Comparison of ENCODE assay signal across 17 cellular contexts in the genomic region with DNA sequence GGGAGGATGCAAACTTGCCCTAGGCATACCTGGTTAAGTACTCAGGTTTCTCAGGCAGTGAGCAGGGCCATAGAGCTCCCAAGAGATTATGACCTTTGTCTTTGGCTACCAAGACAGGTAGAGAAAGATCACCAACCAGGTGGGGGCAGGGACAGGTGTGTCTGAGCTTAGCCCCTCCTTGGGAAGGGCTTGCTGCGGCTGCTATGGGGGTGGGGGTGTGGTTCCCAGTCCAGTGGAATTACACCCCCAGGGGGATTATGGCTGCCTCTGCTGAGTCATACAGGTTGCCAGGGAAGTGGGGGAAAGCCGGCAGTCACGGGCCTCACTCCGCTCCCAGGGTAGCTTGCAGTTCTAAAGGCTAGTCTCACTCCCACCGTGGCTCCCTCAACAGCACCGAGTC.
DNase-seq lines count a peak whose midpoint lies in the region; ATAC-seq, FAIRE-seq and TF ChIP-seq lines count a peak whose summit lies in the region.
"Had no signal": no experiment of that assay in that cellular context is flagged by ENCODE, and none has a peak within 500 bp of the region (broad histone marks: within the 10 kb centered on the region; RNA-seq: fewer than 3 reads in every experiment).

No MANE protein-coding gene starts in this region.

- peaks cover 13% of the 10 kb centered on the region for H3K9me3 Mint-ChIP-seq in natural killer cell treated with Interleukin-12 subunit alpha and Interleukin-12 subunit beta and Interleukin-15 and Interleukin-18, amount 100 ng/mL, for 72 hours

- H3K56ac ChIP-seq in H1 (replicated peaks; ENCODE audit: insufficient read length, low read depth, low read length) (no peak overlapping the region), mesendoderm (ENCODE audit: low read length) (no peak overlapping the region)

- no peak overlapping the region for H3K4me3 ChIP-seq in WERI-Rb-1 (ENCODE audit: low read depth, low read length)
- H3K4me3 ChIP-seq in H1 (ENCODE audit: extremely low read depth in 1 of 4, insufficient read depth in 2 of 4, low read depth in 3 of 4, low read length in 4 of 4): no peak overlapping the region
- H3K4me3 ChIP-seq in mesendoderm (ENCODE audit: low read length): no peak overlapping the region
- H3K4me3 ChIP-seq: BLaER1 treated with 17β-estradiol and CSF1 and Interleukin-3, amounts not matched to agents 10 nM and 100 nM; GM23248 had no signal

- H2BK120ac ChIP-seq in H1 (replicated peaks; ENCODE audit: low read depth, low read length) (no peak overlapping the region), mesendoderm (ENCODE audit: low read depth, low read length) (no peak overlapping the region)

- H2AFZ ChIP-seq in H1 (ENCODE audit: low read length): 0 out of 2 replicates have a peak overlapping the region, but pooled peaks have one; percentile 44
- H2AFZ ChIP-seq: GM23248 had no signal

- H2BK12ac ChIP-seq in H1 (ENCODE audit: low read depth, low read length): no peak overlapping the region

- no peaks in the 10 kb centered on the region for H4K20me1 ChIP-seq in H1 (replicated peaks in 1 of 2; ENCODE audit: control insufficient read depth in 1 of 2, insufficient read depth in 2 of 2, low read length in 2 of 2)
- H4K20me1 ChIP-seq: BLaER1 treated with 17β-estradiol and CSF1 and Interleukin-3, amounts not matched to agents 10 nM and 100 nM had no signal

- TF ChIP-seq RAD21 in H1 (IDR thresholded peaks at IDR 0.05 in 1 of 2, conservative IDR thresholded peaks at IDR 0.05 in 1 of 2; ENCODE audit: low read depth in 2 of 2, low read length in 2 of 2): no peak

- POLR2A ChIA-PET in H1 (lab: Charles Lee; ENCODE audit: partially characterized antibody): no interaction called here

- H4K8ac ChIP-seq in H1 (ENCODE audit: extremely low read depth, insufficient read depth, low read length) (no peak overlapping the region; the same call in 1 of the 2 replicates), mesendoderm (ENCODE audit: low read depth, low read length) (no peak overlapping the region)

- H3K79me2 ChIP-seq in H1 (ENCODE audit: control insufficient read depth in 1 of 2, insufficient read depth in 2 of 2, low read length in 2 of 2): no peaks in the 10 kb centered on the region
- no peaks in the 10 kb centered on the region for H3K79me2 ChIP-seq in mesendoderm (ENCODE audit: control insufficient read depth, insufficient read depth, low read length)

- H3K23ac ChIP-seq in H1 (ENCODE audit: insufficient read length) (no peak overlapping the region), mesendoderm (ENCODE audit: low read length) (no peak overlapping the region)

- peaks cover 7 to 20% of the 10 kb centered on the region in 2 donors for H3K27me3 Mint-ChIP-seq in natural killer cell treated with Interleukin-12 subunit alpha and Interleukin-12 subunit beta and Interleukin-15 and Interleukin-18, amount 100 ng/mL, for 72 hours

- no peaks in the 10 kb centered on the region for H3K4me1 ChIP-seq in H1 (replicated peaks in 1 of 4; ENCODE audit: control insufficient read depth in 3 of 4, insufficient read depth in 4 of 4, low read length in 3 of 4)
- no peaks in the 10 kb centered on the region for H3K4me1 ChIP-seq in mesendoderm (ENCODE audit: control insufficient read depth, low read depth, low read length)
- H3K4me1 ChIP-seq: BLaER1 treated with 17β-estradiol and CSF1 and Interleukin-3, amounts not matched to agents 10 nM and 100 nM had no signal

- no peaks in the 10 kb centered on the region for H3K4me1 Mint-ChIP-seq in natural killer cell treated with Interleukin-12 subunit alpha and Interleukin-12 subunit beta and Interleukin-15 and Interleukin-18, amount 100 ng/mL, for 72 hours (ENCODE audit: low read depth in 2 of 2)
- H3K4me1 Mint-ChIP-seq: B cell had no signal

- H3K9me3 ChIP-seq in WERI-Rb-1 (ENCODE audit: severe bottlenecking) (no peaks in the 10 kb centered on the region), H1 (ENCODE audit: insufficient read depth in 2 of 2, low read depth in 1 of 2, low read length in 1 of 2) (no peaks in the 10 kb centered on the region)

- 93% methylated on average over 6 of the region's 6 CpGs; no CpG with 5 or more reads in 1 of the 2 experiments for WGBS in H1 (ENCODE audit: extremely low coverage in 1 of 2, insufficient coverage in 1 of 2, insufficient read length in 1 of 2, insufficient replicate concordance in 2 of 2, low coverage in 1 of 2, low lambda C conversion rate in 2 of 2, missing lambda C conversion rate in 1 of 2), 2 experiments
- WGBS in mesendoderm (ENCODE audit: extremely low coverage, insufficient coverage, low lambda C conversion rate): no CpG with 5 or more reads among the region's 6 CpGs

- no peak overlapping the region for H2BK20ac ChIP-seq in H1 (ENCODE audit: low read length)

- intact Hi-C loops in Right ventricle myocardium superior (cut with DNase I): no loop called here

- no peak overlapping the region for H4K91ac ChIP-seq in H1 (replicated peaks; ENCODE audit: insufficient read length, low read length)

- no peak for FAIRE-seq in H1 (lab: Jason Lieb, UNC)

- H4K5ac ChIP-seq in H1 (ENCODE audit: insufficient read length, low read depth, low read length) (no peak overlapping the region), mesendoderm (ENCODE audit: low read length) (no peak overlapping the region)

- DNase-seq in ELF-1 (ENCODE audit: low read depth, low spot score) (peak; percentile 72), WERI-Rb-1 (peak; percentile 14), H1 (ENCODE audit: low read depth in 1 of 2, low spot score in 2 of 2) (no peak), mesendoderm (peak; percentile 1), Right ventricle myocardium superior (no peak), DMS 273 (lab: John Stamatoyannopoulos, UW; ENCODE audit: unreplicated experiment) (no peak)
- no peak for DNase-seq in natural killer cell treated with Interleukin-12 subunit alpha and Interleukin-12 subunit beta and Interleukin-15 and Interleukin-18, amount 100 ng/mL, for 72 hours (ENCODE audit: low spot score)
- DNase-seq: CD8-positive, alpha-beta T cell; COR-L47; GF-D8; GM23248; H7 had no signal

- H3K18ac ChIP-seq in H1 (ENCODE audit: extremely low read depth, low read length) (no peak overlapping the region), mesendoderm (ENCODE audit: low read length) (no peak overlapping the region)

- H2AK5ac ChIP-seq in H1 (ENCODE audit: low read depth, low read length) (no peak overlapping the region), mesendoderm (ENCODE audit: low read length) (no peak overlapping the region)

- no peak overlapping the region for H3K4ac ChIP-seq in H1 (replicated peaks; ENCODE audit: insufficient read length, low read depth, low read length)
- H3K4ac ChIP-seq in mesendoderm (ENCODE audit: low read depth, low read length): no peak overlapping the region

- H2BK5ac ChIP-seq in H1 (ENCODE audit: low read depth, low read length): no peak overlapping the region
- H2BK5ac ChIP-seq in mesendoderm (ENCODE audit: low read length): no peak overlapping the region

- H3K36me3 ChIP-seq in WERI-Rb-1 (no peaks in the 10 kb centered on the region), H1 (ENCODE audit: control insufficient read depth in 2 of 4, insufficient read depth in 4 of 4, low read length in 3 of 4) (no peaks in the 10 kb centered on the region), mesendoderm (ENCODE audit: control insufficient read depth, insufficient read depth, low read length) (no peaks in the 10 kb centered on the region)
- H3K36me3 ChIP-seq: BLaER1 treated with 17β-estradiol and CSF1 and Interleukin-3, amounts not matched to agents 10 nM and 100 nM had no signal

- no peak for TF ChIP-seq CTCF in WERI-Rb-1 (IDR thresholded peaks at IDR 0.05; ENCODE audit: low read depth, low read length)
- TF ChIP-seq CTCF in H1 (IDR thresholded peaks at IDR 0.05; ENCODE audit: control extremely low read depth in 1 of 3, insufficient read depth in 1 of 3, low read depth in 1 of 3, low read length in 3 of 3): no peak

- H3K36me3 Mint-ChIP-seq in natural killer cell treated with Interleukin-12 subunit alpha and Interleukin-12 subunit beta and Interleukin-15 and Interleukin-18, amount 100 ng/mL, for 72 hours: no peaks in the 10 kb centered on the region
- H3K36me3 Mint-ChIP-seq: CD8-positive, alpha-beta T cell had no signal

- no peak overlapping the region for H3K9ac ChIP-seq in H1 (replicated peaks in 1 of 4; ENCODE audit: extremely low read depth in 1 of 4, low read depth in 3 of 4, low read length in 3 of 4)
- no peak overlapping the region for H3K9ac ChIP-seq in mesendoderm (ENCODE audit: low read length)
- H3K9ac ChIP-seq: BLaER1 treated with 17β-estradiol and CSF1 and Interleukin-3, amounts not matched to agents 10 nM and 100 nM; GM23248; KMS-11 had no signal

- no peak overlapping the region for H3K27ac Mint-ChIP-seq in natural killer cell treated with Interleukin-12 subunit alpha and Interleukin-12 subunit beta and Interleukin-15 and Interleukin-18, amount 100 ng/mL, for 72 hours
- H3K27ac Mint-ChIP-seq: B cell; CD8-positive, alpha-beta T cell had no signal

- CTCF ChIA-PET in H1 (lab: Charles Lee; ENCODE audit: partially characterized antibody): interaction anchor here (0.8 to 1.9 kb wide), 3 partner anchors 132 to 312 kb away, joined by 3 to 6 read pairs (median 4); a partner anchor contains a TSS

- H2BK15ac ChIP-seq in H1 (ENCODE audit: low read length) (no peak overlapping the region), mesendoderm (replicated peaks; ENCODE audit: low read depth) (no peak overlapping the region)

- no peak overlapping the region for H3K27ac ChIP-seq in WERI-Rb-1
- no peak overlapping the region for H3K27ac ChIP-seq in H1 (ENCODE audit: low read depth, low read length)
- no peak overlapping the region for H3K27ac ChIP-seq in mesendoderm (ENCODE audit: low read depth, low read length)
- H3K27ac ChIP-seq: BLaER1 treated with 17β-estradiol and CSF1 and Interleukin-3, amounts not matched to agents 10 nM and 100 nM; GM23248; KMS-11 had no signal

- H3K14ac ChIP-seq in H1 (ENCODE audit: insufficient read length): no peak overlapping the region

- ATAC-seq in Right ventricle myocardium superior (ENCODE audit: poor library complexity) (no peak), HG03521 (IDR thresholded peaks at IDR 0.05; ENCODE audit: unreplicated experiment) (no peak)
- ATAC-seq in natural killer cell treated with Interleukin-12 subunit alpha and Interleukin-12 subunit beta and Interleukin-15 and Interleukin-18, amount 100 ng/mL, for 72 hours: no peak
- ATAC-seq: CD8-positive, alpha-beta T cell; HCT116 had no signal

- no peak for TF ChIP-seq POLR2A in H1 (IDR thresholded peaks at IDR 0.05; ENCODE audit: control extremely low read depth in 1 of 2, low read depth in 2 of 2, low read length in 2 of 2)

- no peak for TF ChIP-seq EP300 in H1 (IDR thresholded peaks at IDR 0.05; ENCODE audit: borderline replicate concordance in 1 of 2, low read depth in 2 of 2, low read length in 2 of 2)

- no peaks in the 10 kb centered on the region for H3K79me1 ChIP-seq in H1 (ENCODE audit: low read depth, low read length)
- no peaks in the 10 kb centered on the region for H3K79me1 ChIP-seq in mesendoderm (ENCODE audit: low read length)

- H3K4me2 ChIP-seq in H1 (ENCODE audit: insufficient read depth in 1 of 2, low read depth in 2 of 2, low read length in 2 of 2): no peak overlapping the region
- no peak overlapping the region for H3K4me2 ChIP-seq in mesendoderm (ENCODE audit: low read length)
- H3K4me2 ChIP-seq: BLaER1 treated with 17β-estradiol and CSF1 and Interleukin-3, amounts not matched to agents 10 nM and 100 nM; KMS-11 had no signal

- H3K23me2 ChIP-seq in H1 (ENCODE audit: low read depth, low read length): no peaks in the 10 kb centered on the region

- H3K27me3 ChIP-seq in WERI-Rb-1 (ENCODE audit: insufficient read depth, low read depth, severe bottlenecking) (no peaks in the 10 kb centered on the region), H1 (replicated peaks in 1 of 4; ENCODE audit: control insufficient read depth in 3 of 4, extremely low read depth in 1 of 4, insufficient read depth in 3 of 4, low read length in 3 of 4) (no peaks in the 10 kb centered on the region), mesendoderm (ENCODE audit: insufficient read depth, low read length, poor library complexity) (no peaks in the 10 kb centered on the region)
- H3K27me3 ChIP-seq: BLaER1 treated with 17β-estradiol and CSF1 and Interleukin-3, amounts not matched to agents 10 nM and 100 nM had no signal

- no peak overlapping the region for H3K4me3 Mint-ChIP-seq in natural killer cell treated with Interleukin-12 subunit alpha and Interleukin-12 subunit beta and Interleukin-15 and Interleukin-18, amount 100 ng/mL, for 72 hours
- H3K4me3 Mint-ChIP-seq: B cell; CD8-positive, alpha-beta T cell had no signal

Comparison
In these comparisons a context has a peak if more than half of its experiments do, and no peak if none do; other contexts are left out.
1. DNase-seq: peak in ELF-1 (single experiment), WERI-Rb-1 (single experiment) and mesendoderm (single experiment); none in H1 (0 of 2), Right ventricle myocardium superior (single experiment), DMS 273 (single experiment) and natural killer cell treated with Interleukin-12 subunit alpha and Interleukin-12 subunit beta and Interleukin-15 and Interleukin-18, amount 100 ng/mL, for 72 hours (single experiment).